ENCODE assay signal across 21 cellular contexts in the genomic region with DNA sequence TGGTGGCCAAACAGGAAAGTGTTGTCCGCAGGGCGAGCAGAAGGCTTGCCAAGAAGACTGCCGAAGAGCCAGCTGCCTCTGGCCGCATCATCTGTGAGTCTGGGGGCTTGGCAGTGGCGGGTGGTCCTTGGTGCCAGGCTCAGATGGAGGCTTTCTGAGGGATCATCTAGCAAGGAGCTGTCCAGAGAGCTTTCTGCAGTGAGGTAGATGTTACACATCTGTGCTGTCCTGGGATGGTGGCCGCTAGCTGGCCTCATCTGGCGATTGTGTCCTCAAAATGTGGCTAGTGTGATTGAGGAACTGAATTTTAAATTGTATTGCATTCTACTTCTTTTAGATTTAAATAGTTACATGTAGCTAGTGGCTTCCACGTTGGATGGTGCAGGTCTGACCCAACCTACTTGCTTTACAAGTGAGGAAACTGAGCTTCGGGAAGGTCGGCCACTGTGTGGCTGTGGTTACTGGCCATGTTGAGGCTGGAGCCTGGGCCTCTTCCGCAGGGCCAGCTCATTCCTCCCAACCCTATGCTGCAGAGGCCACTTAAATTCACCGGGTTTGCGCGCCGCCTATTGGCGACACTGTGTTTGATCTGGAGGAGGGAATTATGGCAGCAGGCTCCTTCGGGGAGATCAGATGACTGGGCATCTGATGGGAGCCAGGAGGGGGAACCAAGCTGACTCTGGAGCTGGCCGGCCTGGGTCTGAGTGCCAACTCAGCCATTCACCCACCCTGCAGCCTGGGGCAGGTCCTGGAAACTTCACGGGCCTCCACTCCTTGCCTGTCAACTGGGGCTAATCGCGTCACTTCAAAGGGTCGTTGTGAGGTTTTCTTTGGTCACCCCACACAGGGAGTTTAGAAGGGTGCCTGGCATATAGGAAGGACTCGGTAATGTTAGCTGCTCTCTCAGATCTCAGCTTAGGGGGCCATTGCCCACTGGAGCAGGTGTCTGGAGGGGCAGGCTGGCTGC. TPM values are rescaled to one million over a fixed set of nuclear protein-coding genes. Genes with fewer than 3 reads are reported as not detected.
DNase-seq lines count a peak whose midpoint lies in the region; ATAC-seq and TF ChIP-seq lines count a peak whose summit lies in the region.
"Had no signal": no experiment of that assay in that cellular context is flagged by ENCODE, and none has a peak within 500 bp of the region (broad histone marks: within the 10 kb centered on the region; RNA-seq: fewer than 3 reads in every experiment).

No MANE protein-coding gene starts in this region.

- H3K36me3 Mint-ChIP-seq in activated CD8-positive, alpha-beta T cell treated with anti-CD3 and anti-CD28 coated beads, Interleukin-2, amount 10 ng/mL, durations not matched to agents 7 days and 5 days (ENCODE audit: low read depth) = peaks cover 76% of the 10 kb centered on the region
- peaks cover 64% of the 10 kb centered on the region for H3K36me3 Mint-ChIP-seq in activated CD8-positive, alpha-beta T cell treated with anti-CD3 and anti-CD28 coated beads for 36 hours (ENCODE audit: low read depth)
- peaks cover 13% of the 10 kb centered on the region for H3K36me3 Mint-ChIP-seq in neural crest cell (ENCODE audit: low read depth)

- no peak for ATAC-seq in activated CD8-positive, alpha-beta T cell treated with anti-CD3 and anti-CD28 coated beads, Interleukin-2, amount 10 ng/mL, durations not matched to agents 7 days and 5 days
- ATAC-seq in activated CD8-positive, alpha-beta T cell treated with anti-CD3 and anti-CD28 coated beads for 36 hours = no peak
- no peak for ATAC-seq in DND-41 (ENCODE audit: insufficient read depth, low read depth)
- no peak for ATAC-seq in GM21526 (IDR thresholded peaks at IDR 0.05; ENCODE audit: low FRiP score, unreplicated experiment)

- POLR2A ChIA-PET in activated CD8-positive, alpha-beta T cell treated with anti-CD3 and anti-CD28 coated beads, Interleukin-2, amount 10 ng/mL, durations not matched to agents 7 days and 5 days (lab: Charles Lee) = interaction anchor here (0.8 to 1.5 kb wide), 2 partner anchors 12 to 20 kb away, joined by 3 to 5 read pairs; no protein-coding TSS in a partner anchor
- POLR2A ChIA-PET in activated CD8-positive, alpha-beta T cell treated with anti-CD3 and anti-CD28 coated beads for 36 hours (lab: Charles Lee) = interaction anchor here (0.8 to 1.2 kb wide), 2 partner anchors 21 to 26 kb away, joined by 4 read pairs; no protein-coding TSS in a partner anchor
- POLR2A ChIA-PET in RWPE1 (lab: Yijun Ruan, JAX; ENCODE audit: low non-redundant PET) = no interaction called here

- H3K36me3 ChIP-seq in DND-41 (ENCODE audit: insufficient read depth, low read length) (peaks cover 96% of the 10 kb centered on the region), brain microvascular endothelial cell (replicated peaks) (peaks cover 17% of the 10 kb centered on the region)

- CTCF ChIA-PET in activated CD8-positive, alpha-beta T cell treated with anti-CD3 and anti-CD28 coated beads, Interleukin-2, amount 10 ng/mL, durations not matched to agents 7 days and 5 days (lab: Charles Lee) = interaction anchor here (1.2 to 1.5 kb wide), 2 partner anchors 22 to 49 kb away, joined by 3 to 5 read pairs; no protein-coding TSS in a partner anchor
- CTCF ChIA-PET in activated CD8-positive, alpha-beta T cell treated with anti-CD3 and anti-CD28 coated beads for 36 hours (lab: Charles Lee) = interaction anchor here (0.9 to 3.4 kb wide), 4 partner anchors 14 to 49 kb away, joined by 3 to 13 read pairs (median 6); no protein-coding TSS in a partner anchor
- CTCF ChIA-PET in RWPE1 (lab: Yijun Ruan, JAX) = interaction anchor here (0.6 to 0.9 kb wide), 2 partner anchors 148 to 159 kb away, joined by 4 read pairs; no protein-coding TSS in a partner anchor

- H3K9ac ChIP-seq in DND-41 (ENCODE audit: low read depth, low read length) = no peak overlapping the region

- peaks cover 99% of the 10 kb centered on the region for H3K79me2 ChIP-seq in DND-41 (ENCODE audit: insufficient read depth, low read length)

- no peaks in the 10 kb centered on the region for H3K9me3 ChIP-seq in DND-41 (ENCODE audit: insufficient read depth, low read length, severe bottlenecking)

- no peak for DNase-seq in activated CD8-positive, alpha-beta T cell treated with anti-CD3 and anti-CD28 coated beads, Interleukin-2, amount 10 ng/mL, durations not matched to agents 7 days and 5 days
- DNase-seq in activated CD8-positive, alpha-beta T cell treated with anti-CD3 and anti-CD28 coated beads for 36 hours = no peak
- DNase-seq in DND-41 (no peak), RWPE1 (ENCODE audit: low spot score) (no peak), neural crest cell (ENCODE audit: low read depth, low spot score) (no peak), CD1c-positive myeloid dendritic cell (ENCODE audit: extremely low spot score) (no peak), brain microvascular endothelial cell (no peak)
- DNase-seq: Calu3; CD4-positive, alpha-beta T cell; DMS79 treated with DMSO at 0.1 percent for 48 hours; GF-D8; HFFc6; NCI-H1092; NCI-H1694; NCI-H2107; NCI-H226; NCI-H526 treated with DMSO at 0.1 percent for 48 hours had no signal

- peak overlapping the region; percentile 31; the same call in 1 of the 2 replicates for H3K4me2 ChIP-seq in DND-41 (ENCODE audit: insufficient read depth, low read length)

- no peak for TF ChIP-seq CTCF in activated CD8-positive, alpha-beta T cell treated with anti-CD3 and anti-CD28 coated beads for 36 hours (IDR thresholded peaks at IDR 0.05)
- TF ChIP-seq CTCF in DND-41 (IDR thresholded peaks at IDR 0.05; ENCODE audit: borderline replicate concordance, extremely low read depth, low read length, poor library complexity, severe bottlenecking) (no peak), RWPE1 (conservative IDR thresholded peaks at IDR 0.05; ENCODE audit: low read depth) (no peak), neural crest cell (conservative IDR thresholded peaks at IDR 0.05) (no peak), brain microvascular endothelial cell (IDR thresholded peaks at IDR 0.05; ENCODE audit: low read depth, low read length, missing control alignments) (no peak)

- in situ Hi-C loops in brain microvascular endothelial cell (cut with HindIII; ENCODE audit: low pct_ligation_motif_present, low sequenced_read_pairs) = no loop called here

- H3K27me3 ChIP-seq in DND-41 (ENCODE audit: insufficient read depth, low read length, poor library complexity) (no peaks in the 10 kb centered on the region), brain microvascular endothelial cell (replicated peaks) (no peaks in the 10 kb centered on the region)

- H2AFZ ChIP-seq in DND-41 (ENCODE audit: low read depth, low read length) = no peak overlapping the region

- H3K4me3 ChIP-seq in DND-41 (ENCODE audit: low read depth in 1 of 2, low read length in 2 of 2) = no peak overlapping the region
- H3K4me3 ChIP-seq in brain microvascular endothelial cell (ENCODE audit: low read depth, low read length) = no peak overlapping the region

- no peak overlapping the region for H3K27ac ChIP-seq in DND-41 (ENCODE audit: low read length)
- peak overlapping the region; percentile 62; the same call in 1 of the 2 replicates for H3K27ac ChIP-seq in RWPE1
- H3K27ac ChIP-seq in brain microvascular endothelial cell = no peak overlapping the region

- peak overlapping the region; percentile 41 for H3K27ac Mint-ChIP-seq in activated CD8-positive, alpha-beta T cell treated with anti-CD3 and anti-CD28 coated beads, Interleukin-2, amount 10 ng/mL, durations not matched to agents 7 days and 5 days
- no peak overlapping the region for H3K27ac Mint-ChIP-seq in activated CD8-positive, alpha-beta T cell treated with anti-CD3 and anti-CD28 coated beads for 36 hours
- H3K27ac Mint-ChIP-seq in neural crest cell (ENCODE audit: unreplicated experiment) = peak overlapping the region; percentile 27
- H3K27ac Mint-ChIP-seq: CD4-positive, alpha-beta T cell; HFFc6 had no signal

- no peaks in the 10 kb centered on the region for H3K9me3 Mint-ChIP-seq in activated CD8-positive, alpha-beta T cell treated with anti-CD3 and anti-CD28 coated beads, Interleukin-2, amount 10 ng/mL, durations not matched to agents 7 days and 5 days (ENCODE audit: insufficient read depth)
- no peaks in the 10 kb centered on the region for H3K9me3 Mint-ChIP-seq in activated CD8-positive, alpha-beta T cell treated with anti-CD3 and anti-CD28 coated beads for 36 hours
- H3K9me3 Mint-ChIP-seq in neural crest cell = no peaks in the 10 kb centered on the region
- H3K9me3 Mint-ChIP-seq: CD4-positive, alpha-beta T cell; HFFc6 had no signal

- H3K4me1 Mint-ChIP-seq in activated CD8-positive, alpha-beta T cell treated with anti-CD3 and anti-CD28 coated beads, Interleukin-2, amount 10 ng/mL, durations not matched to agents 7 days and 5 days (ENCODE audit: low read depth) = peaks cover 47% of the 10 kb centered on the region
- H3K4me1 Mint-ChIP-seq in activated CD8-positive, alpha-beta T cell treated with anti-CD3 and anti-CD28 coated beads for 36 hours (ENCODE audit: low read depth) = peaks cover 26% of the 10 kb centered on the region
- H3K4me1 Mint-ChIP-seq in neural crest cell = peaks cover 23% of the 10 kb centered on the region

- H3K4me1 ChIP-seq in DND-41 (ENCODE audit: insufficient read depth, low read length) = peaks cover 47% of the 10 kb centered on the region

- intact Hi-C loops in activated CD8-positive, alpha-beta T cell treated with anti-CD3 and anti-CD28 coated beads for 36 hours (cut with micrococcal nuclease) = no loop called here

- peaks cover 86% of the 10 kb centered on the region for H4K20me1 ChIP-seq in DND-41 (ENCODE audit: insufficient read depth, low read length)

- no peak overlapping the region for H3K4me3 Mint-ChIP-seq in activated CD8-positive, alpha-beta T cell treated with anti-CD3 and anti-CD28 coated beads, Interleukin-2, amount 10 ng/mL, durations not matched to agents 7 days and 5 days
- H3K4me3 Mint-ChIP-seq in activated CD8-positive, alpha-beta T cell treated with anti-CD3 and anti-CD28 coated beads for 36 hours = no peak overlapping the region
- no peak overlapping the region for H3K4me3 Mint-ChIP-seq in neural crest cell
- H3K4me3 Mint-ChIP-seq: CD4-positive, alpha-beta T cell; HFFc6 had no signal

- H3K27me3 Mint-ChIP-seq in activated CD8-positive, alpha-beta T cell treated with anti-CD3 and anti-CD28 coated beads, Interleukin-2, amount 10 ng/mL, durations not matched to agents 7 days and 5 days (ENCODE audit: low read depth) = no peaks in the 10 kb centered on the region
- no peaks in the 10 kb centered on the region for H3K27me3 Mint-ChIP-seq in activated CD8-positive, alpha-beta T cell treated with anti-CD3 and anti-CD28 coated beads for 36 hours
- no peaks in the 10 kb centered on the region for H3K27me3 Mint-ChIP-seq in neural crest cell (ENCODE audit: low read depth)
- H3K27me3 Mint-ChIP-seq: CD4-positive, alpha-beta T cell had no signal

RNA-seq across cellular contexts. Expression of a gene that starts 7.0 kb away (rescaled TPM):
- 100 to 1,000 TPM; 195 to 211 TPM for total RNA-seq in activated CD8-positive, alpha-beta T cell treated with anti-CD3 and anti-CD28 coated beads, Interleukin-2, amount 10 ng/mL, durations not matched to agents 7 days and 5 days
- 100 to 1,000 TPM; 126 to 130 TPM for total RNA-seq in activated CD8-positive, alpha-beta T cell treated with anti-CD3 and anti-CD28 coated beads for 36 hours
- total RNA-seq in neural crest cell = 162 and 166 TPM in 2 replicates

RNA-seq across cellular contexts. Expression of a gene that starts 59.2 kb away (rescaled TPM):
- total RNA-seq in activated CD8-positive, alpha-beta T cell treated with anti-CD3 and anti-CD28 coated beads, Interleukin-2, amount 10 ng/mL, durations not matched to agents 7 days and 5 days = not detected
- total RNA-seq in activated CD8-positive, alpha-beta T cell treated with anti-CD3 and anti-CD28 coated beads for 36 hours = not detected
- total RNA-seq in neural crest cell = not detected in 2 replicates
- total RNA-seq: Calu3; CD4-positive, alpha-beta T cell; H1; HFFc6; OCI-LY7; RPMI7951 had no signal
